ENCODE assay signal across 9 cellular contexts in the genomic region with DNA sequence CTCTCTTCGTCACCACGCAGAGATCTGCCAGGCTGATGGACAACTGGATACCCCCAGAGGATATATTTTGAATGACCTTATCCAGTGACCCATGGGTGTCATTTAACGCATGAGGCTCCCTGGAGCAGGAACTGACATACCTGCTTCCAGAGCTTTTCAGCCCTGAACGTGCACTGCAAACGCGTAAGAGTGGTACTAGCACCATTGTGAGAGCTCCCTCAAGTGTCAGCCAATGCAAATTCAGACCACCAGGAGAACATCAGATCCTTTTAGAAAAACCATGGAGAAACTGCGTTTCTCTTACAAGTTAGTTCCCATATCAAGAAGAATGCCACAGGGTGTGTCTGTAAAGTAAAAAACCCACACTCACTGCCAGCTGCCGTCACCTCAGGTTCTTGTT. TPM values are rescaled to one million over a fixed set of nuclear protein-coding genes. Genes with fewer than 3 reads are reported as not detected.
DNase-seq lines count a peak whose midpoint lies in the region; ATAC-seq and TF ChIP-seq lines count a peak whose summit lies in the region.
"Had no signal": no experiment of that assay in that cellular context is flagged by ENCODE, and none has a peak within 500 bp of the region (broad histone marks: within the 10 kb centered on the region; RNA-seq: fewer than 3 reads in every experiment).

No MANE protein-coding gene starts in this region.

- H3K4me1 Mint-ChIP-seq in activated T-helper 1 cell treated with anti-CD3 and anti-CD28 coated beads, Interleukin-12 subunit alpha, Interleukin-12 subunit beta, Interleukin-2, Interleukin-4 antibody, amounts not matched to agents 30 ng/mL and 10 ng/mL and 1 ng/mL, durations not matched to agents 14 hours and 24 hours and 36 hours (ENCODE audit: low read depth), result no peaks in the 10 kb centered on the region
- H3K4me1 Mint-ChIP-seq in stimulated activated effector memory CD8-positive, alpha-beta T cell treated with anti-CD3 and anti-CD28 coated beads, Interleukin-12 subunit alpha, Interleukin-12 subunit beta, amount 100 ng/mL, for 72 hours, result no peaks in the 10 kb centered on the region

- H3K36me3 ChIP-seq in HCT116 (ENCODE audit: control insufficient read depth in 1 of 2, insufficient read depth in 2 of 2, low read length in 2 of 2) (no peaks in the 10 kb centered on the region), SK-N-SH (replicated peaks in 1 of 2; ENCODE audit: control insufficient read depth in 1 of 2, insufficient read depth in 2 of 2, low read length in 1 of 2) (no peaks in the 10 kb centered on the region)

- POLR2A ChIA-PET in HCT116 (lab: Charles Lee) (no interaction called here), SK-N-SH (lab: Yijun Ruan, JAX) (no interaction called here)

- no peaks in the 10 kb centered on the region for H3K36me3 Mint-ChIP-seq in activated T-helper 1 cell treated with anti-CD3 and anti-CD28 coated beads, Interleukin-12 subunit alpha, Interleukin-12 subunit beta, Interleukin-2, Interleukin-4 antibody, amounts not matched to agents 30 ng/mL and 10 ng/mL and 1 ng/mL, durations not matched to agents 14 hours and 24 hours and 36 hours (ENCODE audit: low read depth)
- no peaks in the 10 kb centered on the region for H3K36me3 Mint-ChIP-seq in stimulated activated effector memory CD8-positive, alpha-beta T cell treated with anti-CD3 and anti-CD28 coated beads, Interleukin-12 subunit alpha, Interleukin-12 subunit beta, amount 100 ng/mL, for 72 hours

- CTCF ChIA-PET in HCT116 (lab: Charles Lee), result no interaction called here
- CTCF ChIA-PET in SK-N-SH (lab: Yijun Ruan, JAX), result interaction anchor here (0.7 to 2.9 kb wide), 16 partner anchors 10 to 497 kb away, joined by 3 to 24 read pairs (median 3); a partner anchor contains a TSS

- H3K9me3 ChIP-seq in HCT116 (ENCODE audit: control insufficient read depth in 1 of 2, insufficient read depth in 1 of 2, low read depth in 1 of 2, low read length in 2 of 2) (no peaks in the 10 kb centered on the region), SK-N-SH (no peaks in the 10 kb centered on the region)

- no peak overlapping the region for H3K27ac ChIP-seq in HCT116 (ENCODE audit: low read depth, low read length)
- H3K27ac ChIP-seq in SK-N-SH (ENCODE audit: low read depth in 2 of 2, low read length in 1 of 2), result no peak overlapping the region
- H3K27ac ChIP-seq: epithelial cell of prostate had no signal

- TF ChIP-seq RAD21 in HCT116 (IDR thresholded peaks at IDR 0.05; ENCODE audit: low read depth) (peak; percentile 44), SK-N-SH (IDR thresholded peaks at IDR 0.05; ENCODE audit: low read length) (peak; percentile 59)

- WGBS in SK-N-SH (ENCODE audit: low lambda C conversion rate), result 15% methylated on average over 7 of the region's 8 CpGs

- H3K4me2 ChIP-seq in HCT116 (ENCODE audit: low read length) (no peak overlapping the region), SK-N-SH (no peak overlapping the region)

- no peak for TF ChIP-seq EP300 in SK-N-SH (IDR thresholded peaks at IDR 0.05; ENCODE audit: borderline replicate concordance in 1 of 2, low read depth in 1 of 2, low read length in 1 of 2)

- no TSS peak for BruUV-seq in HCT116 (replicated peaks; lab: Mats Ljungman, UMichigan)

- H3K9ac ChIP-seq in HCT116 (ENCODE audit: low read length) (no peak overlapping the region), SK-N-SH (no peak overlapping the region)

- intact Hi-C loops in HCT116 (cut with micrococcal nuclease), result no loop called here
- intact Hi-C loops in activated T-helper 1 cell treated with anti-CD3 and anti-CD28 coated beads, Interleukin-12 subunit alpha, Interleukin-12 subunit beta, Interleukin-2, Interleukin-4 antibody, amounts not matched to agents 30 ng/mL and 10 ng/mL and 1 ng/mL, durations not matched to agents 14 hours and 24 hours and 36 hours (cut with micrococcal nuclease), result no loop called here

- H3K79me2 ChIP-seq in HCT116 (ENCODE audit: insufficient read depth, low read length), result no peaks in the 10 kb centered on the region
- H3K79me2 ChIP-seq in SK-N-SH (ENCODE audit: insufficient read depth), result no peaks in the 10 kb centered on the region

- H3K27me3 ChIP-seq in HCT116 (ENCODE audit: insufficient read depth, low read length) (no peaks in the 10 kb centered on the region), SK-N-SH (ENCODE audit: insufficient read depth) (peaks cover 46% of the 10 kb centered on the region)

- H4K20me1 ChIP-seq in HCT116 (ENCODE audit: insufficient read depth) (no peaks in the 10 kb centered on the region), SK-N-SH (ENCODE audit: insufficient read depth) (no peaks in the 10 kb centered on the region)

- H2AFZ ChIP-seq in HCT116 (ENCODE audit: low read depth, low read length, poor library complexity, severe bottlenecking) (no peak overlapping the region), SK-N-SH (ENCODE audit: low read depth) (no peak overlapping the region)

- TF ChIP-seq POLR2A in HCT116 (IDR thresholded peaks at IDR 0.05; ENCODE audit: borderline replicate concordance, extremely low read depth, insufficient read depth, insufficient read length), result no peak

- H3K4me3 Mint-ChIP-seq in activated T-helper 1 cell treated with anti-CD3 and anti-CD28 coated beads, Interleukin-12 subunit alpha, Interleukin-12 subunit beta, Interleukin-2, Interleukin-4 antibody, amounts not matched to agents 30 ng/mL and 10 ng/mL and 1 ng/mL, durations not matched to agents 14 hours and 24 hours and 36 hours, result no peak overlapping the region
- no peak overlapping the region for H3K4me3 Mint-ChIP-seq in stimulated activated effector memory CD8-positive, alpha-beta T cell treated with anti-CD3 and anti-CD28 coated beads, Interleukin-12 subunit alpha, Interleukin-12 subunit beta, amount 100 ng/mL, for 72 hours

- DNase-seq in Caki2 (ENCODE audit: low read depth) (peak; percentile 25), HCT116 (ENCODE audit: low read depth, low spot score) (no peak), SK-N-SH (no peak), left lobe of liver (ENCODE audit: low spot score) (no peak)
- DNase-seq in activated T-helper 1 cell treated with anti-CD3 and anti-CD28 coated beads, Interleukin-12 subunit alpha, Interleukin-12 subunit beta, Interleukin-2, Interleukin-4 antibody, amounts not matched to agents 30 ng/mL and 10 ng/mL and 1 ng/mL, durations not matched to agents 14 hours and 24 hours and 36 hours (ENCODE audit: low spot score), result no peak
- no peak for DNase-seq in stimulated activated effector memory CD8-positive, alpha-beta T cell treated with anti-CD3 and anti-CD28 coated beads, Interleukin-12 subunit alpha, Interleukin-12 subunit beta, amount 100 ng/mL, for 72 hours (ENCODE audit: low spot score in 2 of 2)

- ATAC-seq in HCT116 (peak; percentile 53; the same call in 1 of the 2 replicates), left lobe of liver (peak; percentile 73), HG02938 (IDR thresholded peaks at IDR 0.05; ENCODE audit: unreplicated experiment) (no peak), GM18861 (IDR thresholded peaks at IDR 0.05; ENCODE audit: unreplicated experiment) (no peak)
- no peak for ATAC-seq in stimulated activated effector memory CD8-positive, alpha-beta T cell treated with anti-CD3 and anti-CD28 coated beads, Interleukin-12 subunit alpha, Interleukin-12 subunit beta, amount 100 ng/mL, for 72 hours

- H3K4me1 ChIP-seq in HCT116 (ENCODE audit: control insufficient read depth in 1 of 2, insufficient read depth in 2 of 2, low read length in 2 of 2) (peaks cover 0 to 2% of the 10 kb centered on the region in 2 experiments; a peak in 1 of 4 replicates), SK-N-SH (ENCODE audit: control insufficient read depth in 1 of 2, insufficient read depth in 2 of 2, low read depth in 1 of 2, low read length in 1 of 2) (no peaks in the 10 kb centered on the region)

- no peaks in the 10 kb centered on the region for H3K9me2 ChIP-seq in HCT116 (ENCODE audit: insufficient read depth)
- H3K9me2 ChIP-seq in SK-N-SH, result no peaks in the 10 kb centered on the region

- H3K27ac Mint-ChIP-seq in activated T-helper 1 cell treated with anti-CD3 and anti-CD28 coated beads, Interleukin-12 subunit alpha, Interleukin-12 subunit beta, Interleukin-2, Interleukin-4 antibody, amounts not matched to agents 30 ng/mL and 10 ng/mL and 1 ng/mL, durations not matched to agents 14 hours and 24 hours and 36 hours, result no peak overlapping the region
- H3K27ac Mint-ChIP-seq in stimulated activated effector memory CD8-positive, alpha-beta T cell treated with anti-CD3 and anti-CD28 coated beads, Interleukin-12 subunit alpha, Interleukin-12 subunit beta, amount 100 ng/mL, for 72 hours, result no peak overlapping the region

- TF ChIP-seq CTCF in HCT116 (IDR thresholded peaks at IDR 0.05 in 2 of 3, conservative IDR thresholded peaks at IDR 0.05 in 1 of 3; ENCODE audit: borderline replicate concordance in 1 of 3, insufficient read depth in 1 of 3, low read depth in 2 of 3, low read length in 2 of 3) (peak; percentile 6 to 30 (median 24); a peak in 3 of 6 replicates), SK-N-SH (IDR thresholded peaks at IDR 0.05) (peak; percentile 31; the same call in 1 of the 2 replicates)

- H3K9me3 Mint-ChIP-seq in activated T-helper 1 cell treated with anti-CD3 and anti-CD28 coated beads, Interleukin-12 subunit alpha, Interleukin-12 subunit beta, Interleukin-2, Interleukin-4 antibody, amounts not matched to agents 30 ng/mL and 10 ng/mL and 1 ng/mL, durations not matched to agents 14 hours and 24 hours and 36 hours, result no peaks in the 10 kb centered on the region
- H3K9me3 Mint-ChIP-seq in stimulated activated effector memory CD8-positive, alpha-beta T cell treated with anti-CD3 and anti-CD28 coated beads, Interleukin-12 subunit alpha, Interleukin-12 subunit beta, amount 100 ng/mL, for 72 hours, result no peaks in the 10 kb centered on the region

- H3K27me3 Mint-ChIP-seq in activated T-helper 1 cell treated with anti-CD3 and anti-CD28 coated beads, Interleukin-12 subunit alpha, Interleukin-12 subunit beta, Interleukin-2, Interleukin-4 antibody, amounts not matched to agents 30 ng/mL and 10 ng/mL and 1 ng/mL, durations not matched to agents 14 hours and 24 hours and 36 hours (ENCODE audit: insufficient read depth), result peaks cover 3% of the 10 kb centered on the region

- in situ Hi-C loops in Caki2 (cut with HindIII; ENCODE audit: low pct_unique_long_range_greater_than_20kb, low sequenced_read_pairs), result no loop called here

- H3F3A ChIP-seq in SK-N-SH (replicated peaks; ENCODE audit: insufficient read depth), result no peaks in the 10 kb centered on the region

- H3K4me3 ChIP-seq in HCT116 (replicated peaks in 1 of 2; ENCODE audit: low read depth in 1 of 2, low read length in 2 of 2) (no peak overlapping the region), SK-N-SH (ENCODE audit: low read depth in 2 of 2, low read length in 1 of 2) (no peak overlapping the region)

- RAD21 ChIA-PET in HCT116 (lab: Charles Lee; ENCODE audit: low non-redundant PET in 1 of 2, low total read pairs in 2 of 2, uncharacterized antibody in 2 of 2, unreplicated experiment in 2 of 2), result no interaction called here

RNA-seq across cellular contexts. Expression of a gene that starts 7.3 kb away (rescaled TPM):
- 0.78 TPM in 1 of 2 replicates, not detected in the other for total RNA-seq in Caki2 (2014; rRNA removed; shearing (Covaris generic); ENCODE audit: low replicate concordance)
- 2.9 TPM for total RNA-seq in HCT116 (2021; ENCODE audit: unreplicated experiment)
- polyA plus RNA-seq in HCT116 (2012), result 0.61 and 1.2 TPM in 2 replicates
- polyA plus RNA-seq in SK-N-SH (2012; rRNA removed), result 0.76 and 0.78 TPM in 2 replicates
- polyA plus RNA-seq in SK-N-SH (2012; cell fraction: cytosol; rRNA removed), result 0.08 and 0.20 TPM in 2 replicates
- polyA plus RNA-seq in SK-N-SH (2012; cell fraction: nucleus; rRNA removed), result 4.0 and 6.6 TPM in 2 replicates
- total RNA-seq in left lobe of liver, result 0.23 TPM
- 0.83 and 1.3 TPM in 2 replicates for total RNA-seq in activated T-helper 1 cell treated with anti-CD3 and anti-CD28 coated beads, Interleukin-12 subunit alpha, Interleukin-12 subunit beta, Interleukin-2, Interleukin-4 antibody, amounts not matched to agents 30 ng/mL and 10 ng/mL and 1 ng/mL, durations not matched to agents 14 hours and 24 hours and 36 hours

RNA-seq across cellular contexts. Expression of a gene that starts 27.2 kb away (rescaled TPM):
- not detected in 2 replicates for total RNA-seq in Caki2 (2014; rRNA removed; shearing (Covaris generic); ENCODE audit: low replicate concordance)
- total RNA-seq in HCT116 (2021; ENCODE audit: unreplicated experiment), result not detected
- polyA plus RNA-seq in HCT116 (2012), result not detected in 2 replicates
- polyA plus RNA-seq in SK-N-SH (2012; rRNA removed), result 0.28 TPM in 2 replicates
- 0.23 and 0.25 TPM in 2 replicates for polyA plus RNA-seq in SK-N-SH (2012; cell fraction: cytosol; rRNA removed)
- 0.79 and 0.99 TPM in 2 replicates for polyA plus RNA-seq in SK-N-SH (2012; cell fraction: nucleus; rRNA removed)
- total RNA-seq in left lobe of liver, result 0.45 TPM
- 2.4 and 2.5 TPM in 2 replicates for total RNA-seq in activated T-helper 1 cell treated with anti-CD3 and anti-CD28 coated beads, Interleukin-12 subunit alpha, Interleukin-12 subunit beta, Interleukin-2, Interleukin-4 antibody, amounts not matched to agents 30 ng/mL and 10 ng/mL and 1 ng/mL, durations not matched to agents 14 hours and 24 hours and 36 hours

RNA-seq across cellular contexts. Expression of a gene that starts 31.9 kb away (rescaled TPM):
- total RNA-seq in Caki2 (2014; rRNA removed; shearing (Covaris generic); ENCODE audit: low replicate concordance), result 55.5 and 76.7 TPM in 2 replicates
- total RNA-seq in HCT116 (2021; ENCODE audit: unreplicated experiment), result 28.9 TPM
- 29.9 and 32.1 TPM in 2 replicates for polyA plus RNA-seq in HCT116 (2012)
- 27.1 and 39.7 TPM in 2 replicates for polyA plus RNA-seq in SK-N-SH (2012; rRNA removed)
- polyA plus RNA-seq in SK-N-SH (2012; cell fraction: cytosol; rRNA removed), result 14.1 and 18.8 TPM in 2 replicates
- 110 and 150 TPM in 2 replicates for polyA plus RNA-seq in SK-N-SH (2012; cell fraction: nucleus; rRNA removed)
- total RNA-seq in left lobe of liver, result 11.2 TPM
- 62.7 and 68.2 TPM in 2 replicates for total RNA-seq in activated T-helper 1 cell treated with anti-CD3 and anti-CD28 coated beads, Interleukin-12 subunit alpha, Interleukin-12 subunit beta, Interleukin-2, Interleukin-4 antibody, amounts not matched to agents 30 ng/mL and 10 ng/mL and 1 ng/mL, durations not matched to agents 14 hours and 24 hours and 36 hours

RNA-seq across cellular contexts. Expression of a gene that starts 37.4 kb away (rescaled TPM):
- 0.03 TPM in 1 of 2 replicates, not detected in the other for total RNA-seq in Caki2 (2014; rRNA removed; shearing (Covaris generic); ENCODE audit: low replicate concordance)
- not detected for total RNA-seq in HCT116 (2021; ENCODE audit: unreplicated experiment)
- polyA plus RNA-seq in HCT116 (2012), result not detected in 2 replicates
- not detected in 2 replicates for polyA plus RNA-seq in SK-N-SH (2012; rRNA removed)
- not detected in 2 replicates for polyA plus RNA-seq in SK-N-SH (2012; cell fraction: cytosol; rRNA removed)
- not detected in 2 replicates for polyA plus RNA-seq in SK-N-SH (2012; cell fraction: nucleus; rRNA removed)
- total RNA-seq in left lobe of liver, result not detected
- total RNA-seq in activated T-helper 1 cell treated with anti-CD3 and anti-CD28 coated beads, Interleukin-12 subunit alpha, Interleukin-12 subunit beta, Interleukin-2, Interleukin-4 antibody, amounts not matched to agents 30 ng/mL and 10 ng/mL and 1 ng/mL, durations not matched to agents 14 hours and 24 hours and 36 hours, result not detected in 2 replicates

RNA-seq across cellular contexts. Expression of a gene that starts 56.3 kb away (rescaled TPM):
- not detected in 2 replicates for total RNA-seq in Caki2 (2014; rRNA removed; shearing (Covaris generic); ENCODE audit: low replicate concordance)
- 0.37 TPM for total RNA-seq in HCT116 (2021; ENCODE audit: unreplicated experiment)
- not detected in 2 replicates for polyA plus RNA-seq in HCT116 (2012)
- 15.2 and 28.9 TPM in 2 replicates for polyA plus RNA-seq in SK-N-SH (2012; rRNA removed)
- polyA plus RNA-seq in SK-N-SH (2012; cell fraction: cytosol; rRNA removed), result 15.1 and 23.4 TPM in 2 replicates
- 14.3 and 14.9 TPM in 2 replicates for polyA plus RNA-seq in SK-N-SH (2012; cell fraction: nucleus; rRNA removed)
- total RNA-seq in left lobe of liver, result 88.4 TPM
- not detected in 2 replicates for total RNA-seq in activated T-helper 1 cell treated with anti-CD3 and anti-CD28 coated beads, Interleukin-12 subunit alpha, Interleukin-12 subunit beta, Interleukin-2, Interleukin-4 antibody, amounts not matched to agents 30 ng/mL and 10 ng/mL and 1 ng/mL, durations not matched to agents 14 hours and 24 hours and 36 hours

Comparison
In these comparisons a context has a peak if more than half of its experiments do, and no peak if none do; other contexts are left out.
1. ATAC-seq: peak in HCT116 (single experiment) and left lobe of liver (single experiment); none in HG02938 (single experiment), stimulated activated effector memory CD8-positive, alpha-beta T cell treated with anti-CD3 and anti-CD28 coated beads, Interleukin-12 subunit alpha, Interleukin-12 subunit beta, amount 100 ng/mL, for 72 hours (single experiment) and GM18861 (single experiment).